8 cellular contexts compared by ENCODE assay signal in genomic region chr12:64780220-64780530, GRCh38. TPM values are rescaled to one million over a fixed set of nuclear protein-coding genes. Genes with fewer than 3 reads are reported as not detected.
DNase-seq lines count a peak whose midpoint lies in the region; ATAC-seq and TF ChIP-seq lines count a peak whose summit lies in the region.

No MANE protein-coding gene starts in this region.

- no peak for ATAC-seq in stimulated activated naive B cell treated with anti-CD40 and anti-IgM and Interleukin-4, amounts not matched to agents 10 μg/mL and 1 μg/mL and 100 μg/mL, for 72 hours (replicated peaks)

- H3K27me3 Mint-ChIP-seq in T-helper 1 cell treated with Interleukin-12 subunit alpha and Interleukin-12 subunit beta and Interleukin-4 antibody, amounts not matched to agents 30 μg/mL and 1 μg/mL, for 36 hours (ENCODE audit: low read depth), result peaks cover 87% of the 10 kb centered on the region
- peaks cover 10 to 22% (median 15%) of the 10 kb centered on the region in 3 donors for H3K27me3 Mint-ChIP-seq in immature natural killer cell (ENCODE audit: low read depth in 3 of 3)
- H3K27me3 Mint-ChIP-seq in stimulated activated naive B cell treated with anti-CD40 and anti-IgM and Interleukin-4, amounts not matched to agents 10 μg/mL and 1 μg/mL and 100 μg/mL, for 72 hours, result peaks cover 56 to 72% of the 10 kb centered on the region in 2 donors

- peaks cover 13% of the 10 kb centered on the region for H3K9me3 Mint-ChIP-seq in T-helper 1 cell treated with Interleukin-12 subunit alpha and Interleukin-12 subunit beta and Interleukin-4 antibody, amounts not matched to agents 30 μg/mL and 1 μg/mL, for 36 hours
- H3K9me3 Mint-ChIP-seq in immature natural killer cell, result peaks cover 17 to 23% (median 21%) of the 10 kb centered on the region in 6 donors
- peaks cover 11 to 24% of the 10 kb centered on the region in 2 donors for H3K9me3 Mint-ChIP-seq in stimulated activated naive B cell treated with anti-CD40 and anti-IgM and Interleukin-4, amounts not matched to agents 10 μg/mL and 1 μg/mL and 100 μg/mL, for 72 hours

- no peak overlapping the region for H3K27ac ChIP-seq in WERI-Rb-1

- peaks cover 41% of the 10 kb centered on the region for H3K27me3 ChIP-seq in WERI-Rb-1 (ENCODE audit: insufficient read depth, low read depth, severe bottlenecking)

- no peak for DNase-seq in T-helper 1 cell
- DNase-seq in WERI-Rb-1, result no peak
- DNase-seq in immature natural killer cell, result no peak
- DNase-seq in stimulated activated naive B cell treated with anti-CD40 and anti-IgM and Interleukin-4, amounts not matched to agents 10 μg/mL and 1 μg/mL and 100 μg/mL, for 72 hours, result no peak
- DNase-seq in C1 segment of cervical spinal cord (lab: John Stamatoyannopoulos, UW), result no peak
- no peak for DNase-seq in effector CD8-positive, alpha-beta T cell (lab: John Stamatoyannopoulos, UW)
- no peak for DNase-seq in foreskin fibroblast

- no peak for TF ChIP-seq CTCF in WERI-Rb-1 (IDR thresholded peaks at IDR 0.05; ENCODE audit: low read depth, low read length)
- TF ChIP-seq CTCF in foreskin fibroblast (IDR thresholded peaks at IDR 0.05; ENCODE audit: low read depth, low read length), result no peak

- H3K4me1 Mint-ChIP-seq in T-helper 1 cell treated with Interleukin-12 subunit alpha and Interleukin-12 subunit beta and Interleukin-4 antibody, amounts not matched to agents 30 μg/mL and 1 μg/mL, for 36 hours (ENCODE audit: low read depth), result peaks cover 9% of the 10 kb centered on the region
- H3K4me1 Mint-ChIP-seq in immature natural killer cell, result peaks cover 18 to 26% of the 10 kb centered on the region in 2 donors
- peaks cover 11 to 19% of the 10 kb centered on the region in 2 donors for H3K4me1 Mint-ChIP-seq in stimulated activated naive B cell treated with anti-CD40 and anti-IgM and Interleukin-4, amounts not matched to agents 10 μg/mL and 1 μg/mL and 100 μg/mL, for 72 hours

- peaks cover 4% of the 10 kb centered on the region for H3K36me3 Mint-ChIP-seq in T-helper 1 cell treated with Interleukin-12 subunit alpha and Interleukin-12 subunit beta and Interleukin-4 antibody, amounts not matched to agents 30 μg/mL and 1 μg/mL, for 36 hours (ENCODE audit: low read depth)
- peaks cover 12 to 13% (median 13%) of the 10 kb centered on the region in 3 donors for H3K36me3 Mint-ChIP-seq in immature natural killer cell
- H3K36me3 Mint-ChIP-seq in stimulated activated naive B cell treated with anti-CD40 and anti-IgM and Interleukin-4, amounts not matched to agents 10 μg/mL and 1 μg/mL and 100 μg/mL, for 72 hours, result peaks cover 10 to 13% of the 10 kb centered on the region in 2 donors

- H3K27ac Mint-ChIP-seq in T-helper 1 cell treated with Interleukin-12 subunit alpha and Interleukin-12 subunit beta and Interleukin-4 antibody, amounts not matched to agents 30 μg/mL and 1 μg/mL, for 36 hours, result no peak overlapping the region
- H3K27ac Mint-ChIP-seq in immature natural killer cell, result peak overlapping the region in 1 of 6 donors; percentile 27
- no peak overlapping the region for H3K27ac Mint-ChIP-seq in stimulated activated naive B cell treated with anti-CD40 and anti-IgM and Interleukin-4, amounts not matched to agents 10 μg/mL and 1 μg/mL and 100 μg/mL, for 72 hours

- H3K4me3 ChIP-seq in WERI-Rb-1 (ENCODE audit: low read depth, low read length) (peak overlapping the region; percentile 46), foreskin fibroblast (ENCODE audit: low read depth in 1 of 2, low read length in 2 of 2) (no peak overlapping the region)

- no peaks in the 10 kb centered on the region for H3K36me3 ChIP-seq in WERI-Rb-1

- peaks cover 9% of the 10 kb centered on the region for H3K9me3 ChIP-seq in WERI-Rb-1 (ENCODE audit: severe bottlenecking)

- H3K4me3 Mint-ChIP-seq in T-helper 1 cell treated with Interleukin-12 subunit alpha and Interleukin-12 subunit beta and Interleukin-4 antibody, amounts not matched to agents 30 μg/mL and 1 μg/mL, for 36 hours, result peak overlapping the region; percentile 63
- H3K4me3 Mint-ChIP-seq in immature natural killer cell, result peak overlapping the region; percentile 79 to 86 (median 82)
- H3K4me3 Mint-ChIP-seq in stimulated activated naive B cell treated with anti-CD40 and anti-IgM and Interleukin-4, amounts not matched to agents 10 μg/mL and 1 μg/mL and 100 μg/mL, for 72 hours, result peak overlapping the region; percentile 65 to 78

RNA-seq across cellular contexts. Expression of gene GNS, which starts 21.0 kb away (rescaled TPM):
- 100 to 1,000 TPM in 2 of 3 donors, 10 to 100 TPM in 1; 64.5 to 113 (median 109) TPM for polyA plus RNA-seq in immature natural killer cell

RNA-seq across cellular contexts. Expression of gene TBC1D30, which starts 44.3 kb away (rescaled TPM):
- polyA plus RNA-seq in immature natural killer cell, result 1 to 10 TPM; 1.3 to 5.8 (median 1.7) TPM
